1 cellular context compared by ENCODE assay signal in the genomic region with DNA sequence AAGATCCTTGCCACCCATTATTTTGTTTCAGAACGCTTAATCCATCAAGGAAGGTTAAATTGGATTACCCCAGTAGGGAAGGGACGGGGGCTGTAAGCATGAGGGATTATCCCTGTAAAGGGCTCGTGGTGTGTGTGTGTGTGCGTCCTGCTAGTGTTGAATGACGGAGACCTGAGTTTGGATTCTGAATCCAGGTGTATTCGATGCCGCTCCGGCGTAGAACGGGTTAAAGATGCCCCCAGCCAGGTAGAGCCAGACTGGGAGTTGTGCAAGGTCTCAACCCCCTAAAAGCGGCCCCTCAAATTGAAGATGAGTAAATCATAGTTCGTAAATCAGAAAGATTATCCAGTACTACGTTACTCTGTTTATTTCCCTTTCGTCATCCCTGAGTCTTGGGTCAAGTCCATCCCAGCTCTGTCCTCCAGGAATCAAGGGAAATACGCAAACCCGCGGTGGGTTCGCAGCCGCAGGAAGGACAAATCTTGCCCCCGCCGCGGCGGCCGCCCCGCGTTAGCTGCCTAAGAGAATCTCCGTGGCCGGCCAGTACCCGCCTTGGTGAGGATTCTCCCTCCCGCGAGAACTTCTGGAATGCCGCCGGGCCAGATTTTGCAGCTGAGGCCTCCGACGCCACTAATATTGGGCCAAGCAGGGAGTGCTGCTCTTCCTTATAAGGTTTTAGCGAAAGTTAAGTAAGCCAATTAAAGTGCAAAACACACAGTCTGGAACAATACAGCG.
TF ChIP-seq lines count a peak whose summit lies in the region.

No MANE protein-coding gene starts in this region.

TF ChIP-seq in GM23338, 12 proteins besides CTCF, POLR2A, EP300 and RAD21 (continued from another document):
- TF ChIP-seq EZH2 (IDR thresholded peaks at IDR 0.05; ENCODE audit: low read depth, unreplicated experiment), result no peak
- no peak for TF ChIP-seq ZNF114 (CRISPR knock-in tag; IDR thresholded peaks at IDR 0.05)
- TF ChIP-seq ZNF331 (CRISPR knock-in tag; IDR thresholded peaks at IDR 0.05; ENCODE audit: low read depth), result no peak
- TF ChIP-seq, protein P1, sequence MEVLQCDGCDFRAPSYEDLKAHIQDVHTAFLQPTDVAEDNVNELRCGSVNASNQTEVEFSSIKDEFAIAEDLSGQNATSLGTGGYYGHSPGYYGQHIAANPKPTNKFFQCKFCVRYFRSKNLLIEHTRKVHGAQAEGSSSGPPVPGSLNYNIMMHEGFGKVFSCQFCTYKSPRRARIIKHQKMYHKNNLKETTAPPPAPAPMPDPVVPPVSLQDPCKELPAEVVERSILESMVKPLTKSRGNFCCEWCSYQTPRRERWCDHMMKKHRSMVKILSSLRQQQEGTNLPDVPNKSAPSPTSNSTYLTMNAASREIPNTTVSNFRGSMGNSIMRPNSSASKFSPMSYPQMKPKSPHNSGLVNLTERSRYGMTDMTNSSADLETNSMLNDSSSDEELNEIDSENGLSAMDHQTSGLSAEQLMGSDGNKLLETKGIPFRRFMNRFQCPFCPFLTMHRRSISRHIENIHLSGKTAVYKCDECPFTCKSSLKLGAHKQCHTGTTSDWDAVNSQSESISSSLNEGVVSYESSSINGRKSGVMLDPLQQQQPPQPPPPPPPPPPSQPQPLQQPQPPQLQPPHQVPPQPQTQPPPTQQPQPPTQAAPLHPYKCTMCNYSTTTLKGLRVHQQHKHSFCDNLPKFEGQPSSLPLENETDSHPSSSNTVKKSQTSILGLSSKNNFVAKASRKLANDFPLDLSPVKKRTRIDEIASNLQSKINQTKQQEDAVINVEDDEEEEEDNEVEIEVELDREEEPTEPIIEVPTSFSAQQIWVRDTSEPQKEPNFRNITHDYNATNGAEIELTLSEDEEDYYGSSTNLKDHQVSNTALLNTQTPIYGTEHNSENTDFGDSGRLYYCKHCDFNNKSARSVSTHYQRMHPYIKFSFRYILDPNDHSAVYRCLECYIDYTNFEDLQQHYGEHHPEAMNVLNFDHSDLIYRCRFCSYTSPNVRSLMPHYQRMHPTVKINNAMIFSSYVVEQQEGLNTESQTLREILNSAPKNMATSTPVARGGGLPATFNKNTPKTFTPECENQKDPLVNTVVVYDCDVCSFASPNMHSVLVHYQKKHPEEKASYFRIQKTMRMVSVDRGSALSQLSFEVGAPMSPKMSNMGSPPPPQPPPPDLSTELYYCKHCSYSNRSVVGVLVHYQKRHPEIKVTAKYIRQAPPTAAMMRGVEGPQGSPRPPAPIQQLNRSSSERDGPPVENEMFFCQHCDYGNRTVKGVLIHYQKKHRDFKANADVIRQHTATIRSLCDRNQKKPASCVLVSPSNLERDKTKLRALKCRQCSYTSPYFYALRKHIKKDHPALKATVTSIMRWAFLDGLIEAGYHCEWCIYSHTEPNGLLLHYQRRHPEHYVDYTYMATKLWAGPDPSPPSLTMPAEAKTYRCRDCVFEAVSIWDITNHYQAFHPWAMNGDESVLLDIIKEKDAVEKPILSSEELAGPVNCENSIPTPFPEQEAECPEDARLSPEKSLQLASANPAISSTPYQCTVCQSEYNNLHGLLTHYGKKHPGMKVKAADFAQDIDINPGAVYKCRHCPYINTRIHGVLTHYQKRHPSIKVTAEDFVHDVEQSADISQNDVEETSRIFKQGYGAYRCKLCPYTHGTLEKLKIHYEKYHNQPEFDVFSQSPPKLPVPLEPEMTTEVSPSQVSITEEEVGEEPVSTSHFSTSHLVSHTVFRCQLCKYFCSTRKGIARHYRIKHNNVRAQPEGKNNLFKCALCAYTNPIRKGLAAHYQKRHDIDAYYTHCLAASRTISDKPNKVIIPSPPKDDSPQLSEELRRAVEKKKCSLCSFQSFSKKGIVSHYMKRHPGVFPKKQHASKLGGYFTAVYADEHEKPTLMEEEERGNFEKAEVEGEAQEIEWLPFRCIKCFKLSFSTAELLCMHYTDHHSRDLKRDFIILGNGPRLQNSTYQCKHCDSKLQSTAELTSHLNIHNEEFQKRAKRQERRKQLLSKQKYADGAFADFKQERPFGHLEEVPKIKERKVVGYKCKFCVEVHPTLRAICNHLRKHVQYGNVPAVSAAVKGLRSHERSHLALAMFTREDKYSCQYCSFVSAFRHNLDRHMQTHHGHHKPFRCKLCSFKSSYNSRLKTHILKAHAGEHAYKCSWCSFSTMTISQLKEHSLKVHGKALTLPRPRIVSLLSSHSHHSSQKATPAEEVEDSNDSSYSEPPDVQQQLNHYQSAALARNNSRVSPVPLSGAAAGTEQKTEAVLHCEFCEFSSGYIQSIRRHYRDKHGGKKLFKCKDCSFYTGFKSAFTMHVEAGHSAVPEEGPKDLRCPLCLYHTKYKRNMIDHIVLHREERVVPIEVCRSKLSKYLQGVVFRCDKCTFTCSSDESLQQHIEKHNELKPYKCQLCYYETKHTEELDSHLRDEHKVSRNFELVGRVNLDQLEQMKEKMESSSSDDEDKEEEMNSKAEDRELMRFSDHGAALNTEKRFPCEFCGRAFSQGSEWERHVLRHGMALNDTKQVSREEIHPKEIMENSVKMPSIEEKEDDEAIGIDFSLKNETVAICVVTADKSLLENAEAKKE (CRISPR knock-in tag; IDR thresholded peaks at IDR 0.05), result no peak
